ENCODE assay signal across 19 cellular contexts in the genomic region with DNA sequence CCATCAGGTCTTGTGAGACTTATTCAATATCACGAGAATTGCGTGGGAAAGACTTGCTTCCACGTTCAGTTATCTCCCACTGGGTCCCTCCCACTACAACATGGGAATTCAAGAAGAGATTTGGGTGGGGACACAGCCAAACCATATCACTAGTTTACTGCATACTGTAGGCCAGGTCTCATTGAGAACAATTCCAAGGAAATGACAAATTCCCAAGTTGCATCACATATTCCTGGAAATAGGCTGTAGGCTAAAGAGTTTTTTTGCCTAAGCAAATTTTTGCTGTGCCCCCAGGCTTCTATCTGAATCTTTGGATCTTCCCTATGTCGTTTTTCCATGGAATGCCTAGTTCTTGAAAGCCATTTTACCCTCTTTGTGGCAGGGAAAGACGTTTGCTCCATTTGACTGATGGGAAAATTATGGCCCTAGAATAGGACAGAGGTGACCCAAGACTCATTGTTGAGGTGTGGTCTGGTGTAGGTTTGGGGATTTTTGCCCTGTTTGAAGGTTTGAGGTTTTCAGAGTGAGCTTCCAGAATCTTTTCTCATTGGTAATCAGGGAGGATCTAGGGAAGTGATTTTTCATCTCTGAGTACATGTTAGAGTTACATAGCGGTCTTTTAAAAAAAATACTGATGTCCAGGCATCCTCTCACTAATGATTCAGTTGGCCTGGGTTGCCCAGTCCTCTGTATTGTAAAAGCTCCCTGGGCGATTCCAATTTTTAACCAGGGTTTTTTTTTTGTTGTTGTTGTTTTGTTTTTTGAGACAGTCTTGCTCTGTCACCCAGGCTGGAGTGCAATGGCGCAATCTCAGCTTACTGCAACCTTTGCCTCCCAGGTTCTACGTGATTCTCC. TPM values are rescaled to one million over a fixed set of nuclear protein-coding genes. Genes with fewer than 3 reads are reported as not detected.
DNase-seq lines count a peak whose midpoint lies in the region; ATAC-seq and TF ChIP-seq lines count a peak whose summit lies in the region.
"Had no signal": no experiment of that assay in that cellular context is flagged by ENCODE, and none has a peak within 500 bp of the region (broad histone marks: within the 10 kb centered on the region; RNA-seq: fewer than 3 reads in every experiment).

No MANE protein-coding gene starts in this region.

- H3K36me3 Mint-ChIP-seq in activated T-helper 1 cell treated with anti-CD3 and anti-CD28 coated beads, Interleukin-12 subunit alpha, Interleukin-12 subunit beta, Interleukin-2, Interleukin-4 antibody, amounts not matched to agents 30 ng/mL and 10 ng/mL and 1 ng/mL, durations not matched to agents 14 hours and 24 hours and 36 hours (ENCODE audit: low read depth), result peaks cover 45% of the 10 kb centered on the region
- H3K36me3 Mint-ChIP-seq in activated naive CD4-positive, alpha-beta T cell treated with anti-CD3 and anti-CD28 coated beads, Interleukin-2, amount 10 ng/mL, durations not matched to agents 7 days and 5 days, result peaks cover 57% of the 10 kb centered on the region

- H3K9me3 Mint-ChIP-seq in activated T-helper 1 cell treated with anti-CD3 and anti-CD28 coated beads, Interleukin-12 subunit alpha, Interleukin-12 subunit beta, Interleukin-2, Interleukin-4 antibody, amounts not matched to agents 30 ng/mL and 10 ng/mL and 1 ng/mL, durations not matched to agents 14 hours and 24 hours and 36 hours, result no peaks in the 10 kb centered on the region
- H3K9me3 Mint-ChIP-seq in activated naive CD4-positive, alpha-beta T cell treated with anti-CD3 and anti-CD28 coated beads, Interleukin-2, amount 10 ng/mL, durations not matched to agents 7 days and 5 days, result no peaks in the 10 kb centered on the region
- H3K9me3 Mint-ChIP-seq: nephron progenitor cell; T-helper 1 cell treated with Interleukin-12 subunit alpha and Interleukin-12 subunit beta and Interleukin-4 antibody, amounts not matched to agents 30 μg/mL and 1 μg/mL, for 36 hours had no signal

- no peak for ATAC-seq in HG03469 (IDR thresholded peaks at IDR 0.05; ENCODE audit: unreplicated experiment)
- ATAC-seq: HepG2 had no signal

- DNase-seq in AG20443 (ENCODE audit: low spot score) (peak; percentile 39), GM03348 (ENCODE audit: low spot score) (peak; percentile 36), amniotic epithelial cell (ENCODE audit: low read depth) (peak; percentile 71), fibroblast of the aortic adventitia (ENCODE audit: low read depth) (peak; percentile 97), RKO (ENCODE audit: low spot score) (no peak)
- DNase-seq in activated T-helper 1 cell treated with anti-CD3 and anti-CD28 coated beads, Interleukin-12 subunit alpha, Interleukin-12 subunit beta, Interleukin-2, Interleukin-4 antibody, amounts not matched to agents 30 ng/mL and 10 ng/mL and 1 ng/mL, durations not matched to agents 14 hours and 24 hours and 36 hours (ENCODE audit: low spot score), result no peak
- no peak for DNase-seq in activated naive CD4-positive, alpha-beta T cell treated with anti-CD3 and anti-CD28 coated beads, Interleukin-2, amount 10 ng/mL, durations not matched to agents 7 days and 5 days
- DNase-seq: activated CD8-positive, alpha-beta memory T cell treated with anti-CD3 and anti-CD28 coated beads for 24 hours; DMS 273 treated with DMSO at 0.1 percent for 48 hours; kidney glomerular epithelial cell; MM.1S; NCI-H187; NCI-H510A; nephron progenitor cell; WERI-Rb-1 had no signal

- no peaks in the 10 kb centered on the region for H3K4me1 Mint-ChIP-seq in activated T-helper 1 cell treated with anti-CD3 and anti-CD28 coated beads, Interleukin-12 subunit alpha, Interleukin-12 subunit beta, Interleukin-2, Interleukin-4 antibody, amounts not matched to agents 30 ng/mL and 10 ng/mL and 1 ng/mL, durations not matched to agents 14 hours and 24 hours and 36 hours (ENCODE audit: low read depth)
- H3K4me1 Mint-ChIP-seq in activated naive CD4-positive, alpha-beta T cell treated with anti-CD3 and anti-CD28 coated beads, Interleukin-2, amount 10 ng/mL, durations not matched to agents 7 days and 5 days, result peaks cover 2% of the 10 kb centered on the region

- H3K27ac Mint-ChIP-seq in activated T-helper 1 cell treated with anti-CD3 and anti-CD28 coated beads, Interleukin-12 subunit alpha, Interleukin-12 subunit beta, Interleukin-2, Interleukin-4 antibody, amounts not matched to agents 30 ng/mL and 10 ng/mL and 1 ng/mL, durations not matched to agents 14 hours and 24 hours and 36 hours, result no peak overlapping the region
- no peak overlapping the region for H3K27ac Mint-ChIP-seq in activated naive CD4-positive, alpha-beta T cell treated with anti-CD3 and anti-CD28 coated beads, Interleukin-2, amount 10 ng/mL, durations not matched to agents 7 days and 5 days
- H3K27ac Mint-ChIP-seq: B cell, nephron progenitor cell had no signal

- intact Hi-C loops in activated T-helper 1 cell treated with anti-CD3 and anti-CD28 coated beads, Interleukin-12 subunit alpha, Interleukin-12 subunit beta, Interleukin-2, Interleukin-4 antibody, amounts not matched to agents 30 ng/mL and 10 ng/mL and 1 ng/mL, durations not matched to agents 14 hours and 24 hours and 36 hours (cut with micrococcal nuclease), result no loop called here

- TF ChIP-seq CTCF in fibroblast of the aortic adventitia (IDR thresholded peaks at IDR 0.05; ENCODE audit: insufficient read depth, low read length), result no peak

- H3K27me3 Mint-ChIP-seq in activated T-helper 1 cell treated with anti-CD3 and anti-CD28 coated beads, Interleukin-12 subunit alpha, Interleukin-12 subunit beta, Interleukin-2, Interleukin-4 antibody, amounts not matched to agents 30 ng/mL and 10 ng/mL and 1 ng/mL, durations not matched to agents 14 hours and 24 hours and 36 hours (ENCODE audit: insufficient read depth), result no peaks in the 10 kb centered on the region
- H3K27me3 Mint-ChIP-seq in activated naive CD4-positive, alpha-beta T cell treated with anti-CD3 and anti-CD28 coated beads, Interleukin-2, amount 10 ng/mL, durations not matched to agents 7 days and 5 days, result no peaks in the 10 kb centered on the region
- H3K27me3 Mint-ChIP-seq: B cell had no signal

- no peak overlapping the region for H3K4me3 ChIP-seq in fibroblast of the aortic adventitia (ENCODE audit: low read depth, low read length)

- CTCF ChIA-PET in activated naive CD4-positive, alpha-beta T cell treated with anti-CD3 and anti-CD28 coated beads, Interleukin-2, amount 10 ng/mL, durations not matched to agents 7 days and 5 days (lab: Charles Lee), result interaction anchor here (0.7 to 1.2 kb wide), 2 partner anchors 9 to 13 kb away, joined by 3 to 4 read pairs; no protein-coding TSS in a partner anchor

- no peak overlapping the region for H3K4me3 Mint-ChIP-seq in activated T-helper 1 cell treated with anti-CD3 and anti-CD28 coated beads, Interleukin-12 subunit alpha, Interleukin-12 subunit beta, Interleukin-2, Interleukin-4 antibody, amounts not matched to agents 30 ng/mL and 10 ng/mL and 1 ng/mL, durations not matched to agents 14 hours and 24 hours and 36 hours
- no peak overlapping the region for H3K4me3 Mint-ChIP-seq in activated naive CD4-positive, alpha-beta T cell treated with anti-CD3 and anti-CD28 coated beads, Interleukin-2, amount 10 ng/mL, durations not matched to agents 7 days and 5 days
- H3K4me3 Mint-ChIP-seq: B cell; nephron progenitor cell; T-helper 1 cell treated with Interleukin-12 subunit alpha and Interleukin-12 subunit beta and Interleukin-4 antibody, amounts not matched to agents 30 μg/mL and 1 μg/mL, for 36 hours had no signal

RNA-seq across cellular contexts. Expression of a gene that starts 44.4 kb away (rescaled TPM):
- 0.18 TPM in 1 of 2 replicates, not detected in the other for total RNA-seq in fibroblast of the aortic adventitia (ENCODE audit: low replicate concordance)
- total RNA-seq in activated T-helper 1 cell treated with anti-CD3 and anti-CD28 coated beads, Interleukin-12 subunit alpha, Interleukin-12 subunit beta, Interleukin-2, Interleukin-4 antibody, amounts not matched to agents 30 ng/mL and 10 ng/mL and 1 ng/mL, durations not matched to agents 14 hours and 24 hours and 36 hours, result not detected in 2 replicates
- total RNA-seq: B cell, HepG2 had no signal

Comparison
In these comparisons a context has a peak if more than half of its experiments do, and no peak if none do; other contexts are left out.
1. DNase-seq: peak in AG20443 (single experiment), GM03348 (single experiment), amniotic epithelial cell (single experiment) and fibroblast of the aortic adventitia (single experiment); none in RKO (single experiment), activated T-helper 1 cell treated with anti-CD3 and anti-CD28 coated beads, Interleukin-12 subunit alpha, Interleukin-12 subunit beta, Interleukin-2, Interleukin-4 antibody, amounts not matched to agents 30 ng/mL and 10 ng/mL and 1 ng/mL, durations not matched to agents 14 hours and 24 hours and 36 hours (single experiment) and activated naive CD4-positive, alpha-beta T cell treated with anti-CD3 and anti-CD28 coated beads, Interleukin-2, amount 10 ng/mL, durations not matched to agents 7 days and 5 days (single experiment).